In the genomic region with DNA sequence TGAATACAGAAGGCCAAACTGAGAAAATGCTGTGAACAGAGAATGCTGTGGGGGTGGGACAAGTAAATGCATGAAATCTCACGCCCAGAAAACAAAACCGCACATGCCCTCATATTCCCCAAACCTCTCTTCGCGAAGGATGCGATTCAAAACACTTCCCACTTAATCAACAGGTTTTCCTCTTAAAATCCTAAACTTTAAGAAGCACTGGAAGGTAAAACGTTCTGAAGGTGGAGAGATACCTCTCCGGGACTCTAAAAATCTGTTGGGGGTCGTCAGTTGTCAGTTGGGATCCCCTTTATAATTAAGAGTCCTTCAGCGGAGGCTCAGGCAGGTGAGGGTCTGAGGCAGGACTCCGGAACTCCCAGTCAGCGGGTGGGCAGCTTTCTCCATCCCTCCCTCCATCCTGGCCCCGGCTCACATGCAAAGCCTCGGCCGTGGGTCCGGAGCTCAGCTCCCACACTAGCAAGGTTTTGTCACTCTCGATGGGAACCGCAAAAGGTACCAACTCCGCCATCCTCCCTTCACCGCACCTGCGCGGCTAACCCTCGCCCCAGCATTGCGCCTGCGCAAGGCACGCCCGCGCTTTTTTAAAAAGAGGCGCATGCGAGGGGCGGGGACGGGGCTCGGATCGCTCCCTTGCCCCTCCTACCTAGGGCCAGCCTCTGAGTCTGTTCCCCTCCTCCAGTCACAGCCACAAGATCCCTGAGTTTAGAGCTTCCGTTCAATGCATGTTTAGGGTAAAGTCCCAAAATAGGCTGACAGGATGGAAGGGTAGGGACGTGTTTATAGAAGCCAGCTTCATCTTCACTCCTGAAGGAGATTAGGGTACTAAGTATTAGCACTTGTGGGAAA, we compare ENCODE assay signal across 8 cellular contexts. TPM values are rescaled to one million over a fixed set of nuclear protein-coding genes. Genes with fewer than 3 reads are reported as not detected.
DNase-seq lines count a peak whose midpoint lies in the region; ATAC-seq, FAIRE-seq and TF ChIP-seq lines count a peak whose summit lies in the region.

A gene with protein sequence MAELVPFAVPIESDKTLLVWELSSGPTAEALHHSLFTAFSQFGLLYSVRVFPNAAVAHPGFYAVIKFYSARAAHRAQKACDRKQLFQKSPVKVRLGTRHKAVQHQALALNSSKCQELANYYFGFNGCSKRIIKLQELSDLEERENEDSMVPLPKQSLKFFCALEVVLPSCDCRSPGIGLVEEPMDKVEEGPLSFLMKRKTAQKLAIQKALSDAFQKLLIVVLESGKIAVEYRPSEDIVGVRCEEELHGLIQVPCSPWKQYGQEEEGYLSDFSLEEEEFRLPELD (minus strand): TSS at position 563 of the 855 bp plus-strand sequence. CDS start 46 bp downstream, at position 517.

- CTCF ChIA-PET in PC-9 (lab: Charles Lee): no interaction called here

- no peak within 1 kb of the TSS for H3K9ac ChIP-seq in KMS-11

- no peaks in the 10 kb centered on the region for H3K9me3 ChIP-seq in PC-9 (ENCODE audit: insufficient read depth, low read depth)

- H3K36me3 ChIP-seq in KMS-11 (ENCODE audit: insufficient read depth) (no peaks in the 10 kb centered on the region), PC-9 (ENCODE audit: low read depth) (no peaks in the 10 kb centered on the region)

- H4K20me1 ChIP-seq in KMS-11 (ENCODE audit: insufficient read depth) (no peaks in the 10 kb centered on the region), PC-9 (ENCODE audit: insufficient read depth) (no peaks in the 10 kb centered on the region)

- TF ChIP-seq CTCF in AG09309 (IDR thresholded peaks at IDR 0.05; ENCODE audit: control insufficient read depth, insufficient read depth, low read depth, low read length, missing control alignments) (no peak), KMS-11 (conservative IDR thresholded peaks at IDR 0.05; ENCODE audit: low read depth, low read length) (no peak), PC-9 (conservative IDR thresholded peaks at IDR 0.05) (no peak), nephron progenitor cell (IDR thresholded peaks at IDR 0.05) (no peak)

- BruUV-seq in PC-9 (replicated peaks; lab: Mats Ljungman, UMichigan): TSS peak; percentile 66

- H3K27ac Mint-ChIP-seq in activated T-cell treated with anti-CD3 and anti-CD28 coated beads, Interleukin-2, amount 50 U/mL, for 24 hours: peak within 1 kb of the TSS; percentile 91
- H3K27ac Mint-ChIP-seq in nephron progenitor cell: no peak within 1 kb of the TSS

- peaks cover 2% of the 10 kb centered on the region for H3K36me3 Mint-ChIP-seq in activated T-cell treated with anti-CD3 and anti-CD28 coated beads, Interleukin-2, amount 50 U/mL, for 24 hours (ENCODE audit: low read depth)
- no peaks in the 10 kb centered on the region for H3K36me3 Mint-ChIP-seq in nephron progenitor cell (ENCODE audit: low read depth)

- no peaks in the 10 kb centered on the region for H3F3A ChIP-seq in PC-9 (ENCODE audit: insufficient read depth, low read depth)

- peak within 1 kb of the TSS; percentile 82 for H3K4me3 Mint-ChIP-seq in activated T-cell treated with anti-CD3 and anti-CD28 coated beads, Interleukin-2, amount 50 U/mL, for 24 hours
- peak within 1 kb of the TSS; percentile 89 for H3K4me3 Mint-ChIP-seq in nephron progenitor cell

- POLR2A ChIA-PET in PC-9 (lab: Charles Lee; ENCODE audit: unreplicated experiment): interaction anchor here (0.6 kb wide), 2 partner anchors 29 to 689 kb away, joined by 4 to 5 read pairs; no protein-coding TSS in a partner anchor

- H3K4me2 ChIP-seq in KMS-11 (peak within 1 kb of the TSS; percentile 13), PC-9 (peak within 1 kb of the TSS; percentile 67)

- H3K27ac ChIP-seq in KMS-11 (no peak within 1 kb of the TSS), PC-9 (no peak within 1 kb of the TSS)

- H3K9me2 ChIP-seq in PC-9 (ENCODE audit: insufficient read depth): no peaks in the 10 kb centered on the region

- H3K79me2 ChIP-seq in KMS-11 (ENCODE audit: insufficient read depth, low read depth) (no peaks in the 10 kb centered on the region), PC-9 (ENCODE audit: low read depth) (no peaks in the 10 kb centered on the region)

- H3K9me3 Mint-ChIP-seq in activated T-cell treated with anti-CD3 and anti-CD28 coated beads, Interleukin-2, amount 50 U/mL, for 24 hours: no peaks in the 10 kb centered on the region
- H3K9me3 Mint-ChIP-seq in nephron progenitor cell: no peaks in the 10 kb centered on the region

- H3K4me3 ChIP-seq in AG09309 (ENCODE audit: control insufficient read depth, low read depth, low read length) (peak within 1 kb of the TSS; percentile 55), KMS-11 (IDR thresholded peaks at IDR 0.05; ENCODE audit: insufficient read depth, low read depth, low read length) (no peak within 1 kb of the TSS), PC-9 (peak within 1 kb of the TSS; percentile 43; the same call in 1 of the 2 replicates)

- H3K4me1 ChIP-seq in KMS-11 (ENCODE audit: low read depth, poor library complexity, severe bottlenecking) (peaks cover 5% of the 10 kb centered on the region), PC-9 (replicated peaks; ENCODE audit: insufficient read depth) (no peaks in the 10 kb centered on the region)

- intact Hi-C loops in PC-9 (cut with micrococcal nuclease; ENCODE audit: unreplicated experiment): no loop called here

- H3K27me3 ChIP-seq in KMS-11 (ENCODE audit: insufficient read depth, low read depth): no peaks in the 10 kb centered on the region
- peaks cover 8% of the 10 kb centered on the region; the same call in 1 of the 2 replicates for H3K27me3 ChIP-seq in PC-9 (ENCODE audit: insufficient read depth, low read depth)

- peak; percentile 98 for ATAC-seq in stimulated activated naive CD8-positive, alpha-beta T cell treated with anti-CD3 and anti-CD28 coated beads, Interleukin-15, Interleukin-2, amounts not matched to agents 100 U/mL and 50 U/mL, for 24 hours

- DNase-seq in AG09309 (ENCODE audit: low read depth) (no peak), GM19239 (ENCODE audit: insufficient read length, low spot score) (peak; percentile 78), PC-9 (peak; percentile 41 to 88), fibroblast of gingiva (ENCODE audit: low read depth) (peak; percentile 24), nephron progenitor cell (peak; percentile 89)
- DNase-seq in activated T-cell treated with anti-CD3 and anti-CD28 coated beads, Interleukin-2, amount 50 U/mL, for 24 hours: peak; percentile 91
- peak; percentile 92 for DNase-seq in stimulated activated naive CD8-positive, alpha-beta T cell treated with anti-CD3 and anti-CD28 coated beads, Interleukin-15, Interleukin-2, amounts not matched to agents 100 U/mL and 50 U/mL, for 24 hours

- no peaks in the 10 kb centered on the region for H3K27me3 Mint-ChIP-seq in activated T-cell treated with anti-CD3 and anti-CD28 coated beads, Interleukin-2, amount 50 U/mL, for 24 hours
- H3K27me3 Mint-ChIP-seq in nephron progenitor cell (ENCODE audit: low read depth, poor library complexity): peaks cover 16% of the 10 kb centered on the region

- H2AFZ ChIP-seq in KMS-11 (ENCODE audit: low read depth) (peak within 1 kb of the TSS; percentile 93), PC-9 (peak within 1 kb of the TSS; percentile 73)

- H3K4me1 Mint-ChIP-seq in activated T-cell treated with anti-CD3 and anti-CD28 coated beads, Interleukin-2, amount 50 U/mL, for 24 hours (ENCODE audit: low read depth): peaks cover 25% of the 10 kb centered on the region
- H3K4me1 Mint-ChIP-seq in nephron progenitor cell: peaks cover 28% of the 10 kb centered on the region

- no peak for FAIRE-seq in GM19239 (lab: Jason Lieb, UNC)

RNA-seq across cellular contexts. Expression of the gene that starts here (rescaled TPM):
- 14.5 and 15.5 TPM in 2 replicates for total RNA-seq in PC-9 (2021)
